In genomic region chr10:11444531-11445228, GRCh38 we compare ENCODE assay signal across 1 cellular context.
TF ChIP-seq lines count a peak whose summit lies in the region.

No MANE protein-coding gene starts in this region.

TF ChIP-seq in GM23338, 12 proteins besides CTCF, POLR2A, EP300 and RAD21 (continued from another document):
- TF ChIP-seq ETS1 (IDR thresholded peaks at IDR 0.05) = no peak
